In the genomic region with DNA sequence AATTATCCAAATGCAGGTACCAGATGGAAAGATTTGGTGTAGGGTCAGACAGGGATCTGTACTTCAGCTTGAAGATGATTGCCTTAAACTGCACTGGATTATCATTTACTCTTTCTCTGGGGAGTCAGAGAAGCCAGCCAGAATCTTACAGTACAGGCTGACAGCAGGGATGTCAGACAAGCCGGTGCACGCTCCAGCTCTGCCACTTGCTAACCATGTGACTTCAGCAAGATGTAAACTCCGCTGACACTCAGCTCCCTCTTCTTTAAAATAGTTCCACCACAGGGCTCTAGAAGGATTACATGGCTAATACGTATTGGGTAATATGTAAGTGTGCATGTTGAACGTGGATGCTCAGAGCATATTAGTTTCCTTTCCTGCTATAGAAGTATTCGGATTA, we compare ENCODE assay signal across 13 cellular contexts.
"Had no signal": no experiment of that assay in that cellular context is flagged by ENCODE, and none has a peak within 500 bp of the region (broad histone marks: within the 10 kb centered on the region; RNA-seq: fewer than 3 reads in every experiment).

No MANE protein-coding gene starts in this region.

- H3K27ac ChIP-seq: body of pancreas, testis, upper lobe of right lung had no signal

- DNase-seq: activated CD4-positive, alpha-beta T cell treated with anti-CD3 and anti-CD28 coated beads for 1 hour; activated CD4-positive, alpha-beta T cell treated with anti-CD3 and anti-CD28 coated beads, Interleukin-2, amount 50 U/mL, for 48 hours; activated CD8-positive, alpha-beta memory T cell treated with anti-CD3 and anti-CD28 coated beads, Interleukin-2, amount 10 ng/mL, durations not matched to agents 7 days and 5 days; activated effector memory CD4-positive, alpha-beta T cell treated with Interleukin-2 at 50 U/mL for 16 hours; activated T-cell treated with anti-CD3 and anti-CD28 coated beads, Interleukin-2, amount 50 U/mL, for 24 hours; amniotic stem cell; body of pancreas; cerebellar nuclear complex; nephron progenitor cell; stimulated activated CD4-positive, alpha-beta T cell treated with anti-CD3 and anti-CD28 coated beads, Interleukin-4, amount 100 ng/mL, for 24 hours; testis; upper lobe of right lung had no signal

- ATAC-seq: activated CD8-positive, alpha-beta memory T cell treated with anti-CD3 and anti-CD28 coated beads, Interleukin-2, amount 10 ng/mL, durations not matched to agents 7 days and 5 days; activated naive CD4-positive, alpha-beta T cell treated with anti-CD3 and anti-CD28 coated beads, Interleukin-2, amount 50 U/mL, for 72 hours; body of pancreas; upper lobe of right lung had no signal
